Comparison of ENCODE assay signal across 12 cellular contexts in the genomic region with DNA sequence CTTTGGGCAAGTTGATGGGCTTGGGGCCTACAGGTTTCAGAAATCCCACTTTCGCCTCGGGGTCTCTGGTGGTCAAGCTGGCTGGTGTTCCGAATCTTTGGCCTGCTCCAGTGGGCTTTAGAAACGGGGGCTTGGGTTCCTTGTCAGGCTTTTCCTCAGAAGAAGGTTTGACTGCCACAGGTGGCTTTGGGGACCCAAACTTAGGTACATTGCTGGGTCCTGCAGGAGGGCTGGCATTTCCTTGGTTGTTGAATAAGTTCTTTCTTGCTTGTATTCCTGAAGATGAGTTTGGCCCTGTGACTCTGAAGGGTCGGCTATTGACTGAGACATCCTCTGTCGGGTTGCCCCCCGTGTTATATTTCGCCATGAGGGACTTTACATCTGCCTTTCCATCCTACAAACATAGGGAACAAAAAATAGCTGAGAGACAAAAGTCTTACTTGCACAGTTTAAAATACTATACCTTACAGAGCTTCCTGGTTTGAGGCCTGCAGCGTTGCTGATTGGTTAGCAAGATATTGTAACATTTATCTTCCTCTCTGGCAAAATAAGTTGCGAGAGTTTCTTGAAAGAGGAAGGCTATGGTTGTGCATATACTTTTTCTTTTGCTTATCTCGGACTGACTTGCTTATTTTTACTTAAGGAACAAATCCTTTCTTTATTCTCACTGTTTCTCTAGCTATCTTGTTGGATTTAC. TPM values are rescaled to one million over a fixed set of nuclear protein-coding genes. Genes with fewer than 3 reads are reported as not detected.
DNase-seq lines count a peak whose midpoint lies in the region; ATAC-seq, FAIRE-seq and TF ChIP-seq lines count a peak whose summit lies in the region.
"Had no signal": no experiment of that assay in that cellular context is flagged by ENCODE, and none has a peak within 500 bp of the region (broad histone marks: within the 10 kb centered on the region; RNA-seq: fewer than 3 reads in every experiment).

No MANE protein-coding gene starts in this region.

- ATAC-seq in activated CD8-positive, alpha-beta memory T cell treated with anti-CD3 and anti-CD28 coated beads, Interleukin-2, amount 10 ng/mL, durations not matched to agents 7 days and 5 days: peak; percentile 55
- peak; percentile 30 for ATAC-seq in K562

- no peak for TF ChIP-seq RAD21 in K562 (CRISPR knock-in tag; conservative IDR thresholded peaks at IDR 0.05 in 1 of 2, IDR thresholded peaks at IDR 0.05 in 1 of 2)

- no peaks in the 10 kb centered on the region for H3K9me3 ChIP-seq in OCI-LY7 (ENCODE audit: low read length)
- H3K9me3 ChIP-seq in K562 (replicated peaks; ENCODE audit: control insufficient read depth, insufficient read depth, low read depth, low read length): no peaks in the 10 kb centered on the region

- H3K4me1 ChIP-seq in OCI-LY7 (ENCODE audit: insufficient read depth, low read length, poor library complexity, severe bottlenecking): no peaks in the 10 kb centered on the region
- peaks cover 7 to 26% of the 10 kb centered on the region in 2 experiments; a peak in 4 of 5 replicates for H3K4me1 ChIP-seq in K562 (replicated peaks in 1 of 2; ENCODE audit: control insufficient read depth in 2 of 2, insufficient read depth in 2 of 2, low read length in 2 of 2)

- H2AFZ ChIP-seq in OCI-LY7 (ENCODE audit: low read length) (0 out of 2 replicates have a peak overlapping the region, but pooled peaks have one; percentile 10), K562 (ENCODE audit: low read depth, low read length) (peak overlapping the region; percentile 85)

- TF ChIP-seq CTCF in OCI-LY7 (conservative IDR thresholded peaks at IDR 0.05; ENCODE audit: low read length): no peak
- TF ChIP-seq CTCF in K562 (IDR thresholded peaks at IDR 0.05 in 2 of 3, conservative IDR thresholded peaks at IDR 0.05 in 1 of 3; ENCODE audit: insufficient read depth in 2 of 3, low read depth in 1 of 3, low read length in 3 of 3): no peak

- FAIRE-seq in K562 (lab: Jason Lieb, UNC): no peak
- FAIRE-seq: colon, G401.6 had no signal

- no peaks in the 10 kb centered on the region for H3K27me3 ChIP-seq in K562 (ENCODE audit: control insufficient read depth in 2 of 2, insufficient read depth in 2 of 2, low read length in 2 of 2)

- peak; percentile 17; the same call in 1 of the 2 replicates for TF ChIP-seq EP300 in K562 (IDR thresholded peaks at IDR 0.05; ENCODE audit: low read length)

- H4K20me1 ChIP-seq in OCI-LY7 (ENCODE audit: insufficient read depth, low read length) (no peaks in the 10 kb centered on the region), K562 (replicated peaks; ENCODE audit: control insufficient read depth, insufficient read depth, low read length) (no peaks in the 10 kb centered on the region)

- intact Hi-C loops in OCI-LY7 (cut with micrococcal nuclease; ENCODE audit: unreplicated experiment) (no loop called here), K562 (cut with micrococcal nuclease) (loop anchor here (5.0 kb wide), 2 partner anchors 45 to 125 kb away; no protein-coding TSS in a partner anchor)

- H3K9me1 ChIP-seq in K562 (ENCODE audit: control insufficient read depth, insufficient read depth, low read length): no peaks in the 10 kb centered on the region

- 54% methylated on average over 11 of the region's 11 CpGs for WGBS in K562 (ENCODE audit: insufficient coverage, low coverage, missing lambda C conversion rate)

- no peaks in the 10 kb centered on the region for H3K9me2 ChIP-seq in OCI-LY7 (ENCODE audit: insufficient read depth, low read length)

- H3K27ac ChIP-seq in OCI-LY7 (ENCODE audit: low read depth, low read length, poor library complexity, severe bottlenecking) (no peak overlapping the region), K562 (ENCODE audit: extremely low read depth, low read depth, low read length) (peak overlapping the region; percentile 61; the same call in 2 of the 3 replicates), skin epidermis (peak overlapping the region in 18 of 21 experiments; percentile 15 to 93 (median 75)), substantia nigra (ENCODE audit: low read depth, low read length, poor library complexity, severe bottlenecking) (no peak overlapping the region)

- DNase-seq in activated CD8-positive, alpha-beta memory T cell treated with anti-CD3 and anti-CD28 coated beads, Interleukin-2, amount 10 ng/mL, durations not matched to agents 7 days and 5 days: peak; percentile 68
- no peak for DNase-seq in activated CD8-positive, alpha-beta memory T cell treated with anti-CD3 and anti-CD28 coated beads, Interleukin-2, amount 50 U/mL, for 48 hours
- DNase-seq in OCI-LY7 (ENCODE audit: low spot score) (no peak), K562 (ENCODE audit: extremely low read depth in 1 of 4, low spot score in 3 of 4) (peak in 2 of 4 experiments; percentile 40 to 46), AG08396 (ENCODE audit: low spot score) (no peak), anterior cingulate cortex (lab: John Stamatoyannopoulos, UW) (no peak), substantia nigra (lab: John Stamatoyannopoulos, UW) (no peak)
- DNase-seq: KG1, mammary epithelial cell had no signal

- BruUV-seq in OCI-LY7 (replicated peaks; lab: Mats Ljungman, UMichigan): no TSS peak
- TSS peak; percentile 73 for BruUV-seq in K562 (replicated peaks; lab: Mats Ljungman, UMichigan)

- in situ Hi-C loops in K562 (cut with MboI): no loop called here

- POLR2A ChIA-PET in OCI-LY7 (lab: Charles Lee) (interaction anchor here (1.2 kb wide), 1 partner anchor 33 kb away, joined by 4 read pairs; no protein-coding TSS in a partner anchor), K562 (lab: Yijun Ruan, JAX) (interaction anchor here (0.6 to 0.8 kb wide), 2 partner anchors 9 to 13 kb away, joined by 4 read pairs; no protein-coding TSS in a partner anchor)

- no peaks in the 10 kb centered on the region for H3K27me3 Mint-ChIP-seq in activated CD8-positive, alpha-beta memory T cell treated with anti-CD3 and anti-CD28 coated beads, Interleukin-2, amount 10 ng/mL, durations not matched to agents 7 days and 5 days

- H3K36me3 ChIP-seq in OCI-LY7 (ENCODE audit: insufficient read depth, low read length) (no peaks in the 10 kb centered on the region), K562 (ENCODE audit: control insufficient read depth, insufficient read depth, low read length) (no peaks in the 10 kb centered on the region)

- peak overlapping the region in 1 of 2 experiments; percentile 36; a peak in 2 of 4 replicates for H3K9ac ChIP-seq in K562 (ENCODE audit: insufficient read depth in 1 of 2, low read depth in 2 of 2, low read length in 2 of 2)

- H3K4me3 ChIP-seq in OCI-LY7 (ENCODE audit: low read depth, low read length, poor library complexity, severe bottlenecking) (no peak overlapping the region), K562 (peak overlapping the region; percentile 22; the same call in 1 of the 2 replicates), skin epidermis (peak overlapping the region; percentile 2 to 33 (median 20))

- H3K4me3 Mint-ChIP-seq in activated CD8-positive, alpha-beta memory T cell treated with anti-CD3 and anti-CD28 coated beads, Interleukin-2, amount 10 ng/mL, durations not matched to agents 7 days and 5 days: peak overlapping the region; percentile 97

- no peak for TF ChIP-seq POLR2A in K562 (conservative IDR thresholded peaks at IDR 0.05)

- no peaks in the 10 kb centered on the region for H3K9me3 Mint-ChIP-seq in activated CD8-positive, alpha-beta memory T cell treated with anti-CD3 and anti-CD28 coated beads, Interleukin-2, amount 10 ng/mL, durations not matched to agents 7 days and 5 days (ENCODE audit: low read depth)

- peak overlapping the region; percentile 95 for H3K27ac Mint-ChIP-seq in activated CD8-positive, alpha-beta memory T cell treated with anti-CD3 and anti-CD28 coated beads, Interleukin-2, amount 10 ng/mL, durations not matched to agents 7 days and 5 days

- H3K4me1 Mint-ChIP-seq in activated CD8-positive, alpha-beta memory T cell treated with anti-CD3 and anti-CD28 coated beads, Interleukin-2, amount 10 ng/mL, durations not matched to agents 7 days and 5 days: peaks cover 43% of the 10 kb centered on the region

- CTCF ChIA-PET in activated CD8-positive, alpha-beta memory T cell treated with anti-CD3 and anti-CD28 coated beads, Interleukin-2, amount 10 ng/mL, durations not matched to agents 7 days and 5 days (lab: Charles Lee): interaction anchor here (0.8 to 5.7 kb wide), 9 partner anchors 8 to 80 kb away, joined by 3 to 51 read pairs (median 9); no protein-coding TSS in a partner anchor
- CTCF ChIA-PET in OCI-LY7 (lab: Charles Lee; ENCODE audit: unreplicated experiment): no interaction called here
- CTCF ChIA-PET in K562 (lab: Yijun Ruan, JAX; ENCODE audit: low intra/inter-chr PET ratio): no interaction called here

- H3K4me2 ChIP-seq in OCI-LY7 (ENCODE audit: low read length): no peak overlapping the region
- no peak overlapping the region; the same call in 1 of the 2 replicates for H3K4me2 ChIP-seq in K562 (ENCODE audit: insufficient read depth, low read length)

- H3K79me2 ChIP-seq in OCI-LY7 (ENCODE audit: insufficient read depth, low read depth, low read length): no peaks in the 10 kb centered on the region
- H3K79me2 ChIP-seq in K562 (ENCODE audit: control insufficient read depth, insufficient read depth, low read length): peaks cover 42% of the 10 kb centered on the region

- H3K36me3 Mint-ChIP-seq in activated CD8-positive, alpha-beta memory T cell treated with anti-CD3 and anti-CD28 coated beads, Interleukin-2, amount 10 ng/mL, durations not matched to agents 7 days and 5 days: peaks cover 37% of the 10 kb centered on the region

RNA-seq across cellular contexts. Expression of gene FYB1, which starts 16.6 kb away (rescaled TPM):
- 100 to 1,000 TPM; 198 to 270 TPM for total RNA-seq in activated CD8-positive, alpha-beta memory T cell treated with anti-CD3 and anti-CD28 coated beads, Interleukin-2, amount 10 ng/mL, durations not matched to agents 7 days and 5 days
- 0.16 TPM in 1 of 2 replicates, not detected in the other for total RNA-seq in OCI-LY7 (2014; rRNA removed; shearing (Covaris generic))
- total RNA-seq in OCI-LY7 (2022) (not detected in 2 replicates), K562 (2014; rRNA removed) (6.7 TPM in 2 replicates), K562 (2014; rRNA removed; fragmentation: Illumina TruSeq; extraction: Trizol) (15.6 and 16.5 TPM in 2 replicates), K562 (2015; rRNA removed; fragmentation: Illumina TruSeq; extraction: Trizol) (28.1 and 31.5 TPM in 2 replicates), K562 (2021) (17.4 and 22.5 TPM in 2 replicates)
- total RNA-seq in K562 (2011; cell fraction: chromatin; rRNA removed; ENCODE audit: low replicate concordance): 2.9 and 14.8 TPM in 2 replicates
- 0.67 and 2.2 TPM in 2 replicates for total RNA-seq in K562 (2011; cell fraction: nucleolus; rRNA removed)
- 5.6 and 6.0 TPM in 2 replicates for total RNA-seq in K562 (2011; cell fraction: nucleoplasm; rRNA removed)
- polyA plus RNA-seq in K562 (2011; rRNA removed) (4.7 and 25.4 TPM in 2 replicates), K562 (2014; fragmentation: Illumina TruSeq; extraction: Trizol) (13.7 and 18.4 TPM in 2 replicates), K562 (2014; fragmentation: Nextera tagmentation; extraction: Ambion mirVana) (1 to 10 TPM; 9.4 to 9.7 TPM), K562 (2014; rRNA removed) (7.4 and 8.0 TPM in 2 replicates)
- polyA plus RNA-seq in K562 (2011; cell fraction: cytosol; rRNA removed): 0.85 and 9.2 TPM in 2 replicates
- polyA plus RNA-seq in K562 (2011; cell fraction: nucleus; rRNA removed): 5.6 and 40.9 TPM in 2 replicates
- 20.9 and 22.7 TPM in 2 replicates for polyA plus RNA-seq in K562 (2012)
- 4.0 and 45.3 TPM in 2 replicates for polyA minus RNA-seq in K562 (2011; rRNA and poly(A)+ RNA removed)
- polyA minus RNA-seq in K562 (2011; cell fraction: cytosol; rRNA and poly(A)+ RNA removed): 2.4 and 15.2 TPM in 2 replicates
- polyA minus RNA-seq in K562 (2011; cell fraction: nucleus; rRNA and poly(A)+ RNA removed): 5.4 and 62.8 TPM in 2 replicates

Comparison
In these comparisons a context has a peak if more than half of its experiments do, and no peak if none do; other contexts are left out.
1. H3K27ac ChIP-seq: peak in K562 (single experiment) and skin epidermis (18 of 21); none in OCI-LY7 (single experiment) and substantia nigra (single experiment).